In genomic region chr6:146912730-146913680, GRCh38 we compare ENCODE assay signal across 8 cellular contexts.
DNase-seq lines count a peak whose midpoint lies in the region; ATAC-seq and TF ChIP-seq lines count a peak whose summit lies in the region.
"Had no signal": no experiment of that assay in that cellular context is flagged by ENCODE, and none has a peak within 500 bp of the region (broad histone marks: within the 10 kb centered on the region; RNA-seq: fewer than 3 reads in every experiment).

No MANE protein-coding gene starts in this region.

- H3K27ac ChIP-seq in adrenal gland (peak overlapping the region in 4 of 5 donors; percentile 84 to 93 (median 90)), smooth muscle cell (ENCODE audit: low read depth) (peak overlapping the region; percentile 100)

- peak overlapping the region; percentile 75 for H3K9ac ChIP-seq in smooth muscle cell (ENCODE audit: low read depth)

- intact Hi-C loops in adrenal gland (cut with DNase I) = no loop called here

- peaks cover 18 to 29% of the 10 kb centered on the region in 2 donors for H3K4me1 ChIP-seq in adrenal gland (replicated peaks in 1 of 2)
- H3K4me1 ChIP-seq in smooth muscle cell (ENCODE audit: low read depth) = peaks cover 17% of the 10 kb centered on the region

- ATAC-seq in HG03457 (IDR thresholded peaks at IDR 0.05; ENCODE audit: unreplicated experiment) = no peak

- H3F3A ChIP-seq in smooth muscle cell (ENCODE audit: low read depth) = peaks cover 30% of the 10 kb centered on the region

- H3K4me3 ChIP-seq in adrenal gland (no peak overlapping the region), fibroblast of villous mesenchyme (ENCODE audit: low read depth, low read length) (no peak overlapping the region), smooth muscle cell (peak overlapping the region; percentile 9)

- H4K20me1 ChIP-seq in smooth muscle cell (ENCODE audit: low read depth) = no peaks in the 10 kb centered on the region

- H3K36me3 ChIP-seq in adrenal gland (replicated peaks in 1 of 2) (no peaks in the 10 kb centered on the region), smooth muscle cell (ENCODE audit: low read depth) (no peaks in the 10 kb centered on the region)
- H3K36me3 ChIP-seq: left lung had no signal

- peak overlapping the region; percentile 77 for H3K4me2 ChIP-seq in smooth muscle cell

- no peaks in the 10 kb centered on the region for H3K79me2 ChIP-seq in smooth muscle cell (ENCODE audit: low read depth)

- H3K9me3 ChIP-seq in adrenal gland (replicated peaks in 1 of 3) (no peaks in the 10 kb centered on the region), smooth muscle cell (replicated peaks; ENCODE audit: low read depth) (no peaks in the 10 kb centered on the region)
- H3K9me3 ChIP-seq: left lung had no signal

- DNase-seq in HT-29 (ENCODE audit: low spot score) (peak; percentile 39), adrenal gland (no peak), fibroblast of villous mesenchyme (ENCODE audit: low read depth) (peak; percentile 73), smooth muscle cell (lab: John Stamatoyannopoulos, UW; ENCODE audit: unreplicated experiment) (no peak), EL (no peak), medulla oblongata (ENCODE audit: extremely low spot score) (no peak)

- TF ChIP-seq CTCF in adrenal gland (IDR thresholded peaks at IDR 0.05) (no peak), fibroblast of villous mesenchyme (IDR thresholded peaks at IDR 0.05; ENCODE audit: insufficient read depth, low read depth, low read length) (no peak), smooth muscle cell (IDR thresholded peaks at IDR 0.05; ENCODE audit: borderline replicate concordance, insufficient read depth, poor library complexity, severe bottlenecking) (no peak)

- WGBS in adrenal gland, 4 donors = 64 to 70% (median 70%) methylated on average over 7 of the region's 7 CpGs
- WGBS in smooth muscle cell (ENCODE audit: low lambda C conversion rate) = 38% methylated on average over 7 of the region's 7 CpGs

- H2AFZ ChIP-seq in smooth muscle cell (ENCODE audit: low read depth) = peak overlapping the region; percentile 78

- TF ChIP-seq POLR2A in adrenal gland (IDR thresholded peaks at IDR 0.05) = no peak

- H3K27me3 ChIP-seq in adrenal gland (no peaks in the 10 kb centered on the region), smooth muscle cell (ENCODE audit: low read depth) (no peaks in the 10 kb centered on the region)
- H3K27me3 ChIP-seq: left lung had no signal

Comparison
In these comparisons a context has a peak if more than half of its experiments do, and no peak if none do; other contexts are left out.
1. DNase-seq: peak in HT-29 (single experiment) and fibroblast of villous mesenchyme (single experiment); none in adrenal gland (0 of 7), smooth muscle cell (single experiment), EL (single experiment) and medulla oblongata (single experiment).